In genomic region chr14:92786427-92786756, GRCh38 we compare ENCODE assay signal across 18 cellular contexts. TPM values are rescaled to one million over a fixed set of nuclear protein-coding genes. Genes with fewer than 3 reads are reported as not detected.
A peak's percentile ranks its signal among the peaks of the same experiment; 100 is the strongest.
DNase-seq lines count a peak whose midpoint lies in the region; ATAC-seq, FAIRE-seq and TF ChIP-seq lines count a peak whose summit lies in the region.
"Had no signal": no experiment of that assay in that cellular context is flagged by ENCODE, and none has a peak within 500 bp of the region (broad histone marks: within the 10 kb centered on the region; RNA-seq: fewer than 3 reads in every experiment).

No MANE protein-coding gene starts in this region.

- intact Hi-C loops in HCT116 (cut with micrococcal nuclease), result loop anchor here (10.0 kb wide), 1 partner anchor 102 kb away; no protein-coding TSS in a partner anchor

- H3K14ac ChIP-seq in mesenchymal stem cell (ENCODE audit: low read length in 2 of 2), result no peak overlapping the region

- H3K27ac Mint-ChIP-seq in astrocyte (ENCODE audit: unreplicated experiment) (peak overlapping the region; percentile 97), type B pancreatic cell (peak overlapping the region; percentile 12)
- no peak overlapping the region for H3K27ac Mint-ChIP-seq in activated T-cell treated with anti-CD3 and anti-CD28 coated beads, Interleukin-2, amount 50 U/mL, for 24 hours
- H3K27ac Mint-ChIP-seq: activated naive CD8-positive, alpha-beta T cell; CD4-positive, alpha-beta T cell; stimulated activated naive CD8-positive, alpha-beta T cell treated with anti-CD3 and anti-CD28 coated beads, Interleukin-15, amount 100 ng/mL, for 72 hours had no signal

- TF ChIP-seq CTCF in HCT116 (IDR thresholded peaks at IDR 0.05 in 2 of 3, conservative IDR thresholded peaks at IDR 0.05 in 1 of 3; ENCODE audit: borderline replicate concordance in 1 of 3, insufficient read depth in 1 of 3, low read depth in 2 of 3, low read length in 2 of 3) (no peak), astrocyte (IDR thresholded peaks at IDR 0.05; ENCODE audit: insufficient read depth, low read depth, low read length) (no peak), type B pancreatic cell (conservative IDR thresholded peaks at IDR 0.05) (no peak)

- POLR2A ChIA-PET in HCT116 (lab: Charles Lee), result no interaction called here

- H3K27me3 Mint-ChIP-seq in astrocyte (ENCODE audit: low read depth, unreplicated experiment), result no peaks in the 10 kb centered on the region
- no peaks in the 10 kb centered on the region for H3K27me3 Mint-ChIP-seq in type B pancreatic cell
- no peaks in the 10 kb centered on the region for H3K27me3 Mint-ChIP-seq in activated T-cell treated with anti-CD3 and anti-CD28 coated beads, Interleukin-2, amount 50 U/mL, for 24 hours
- H3K27me3 Mint-ChIP-seq: activated naive CD8-positive, alpha-beta T cell; CD4-positive, alpha-beta T cell; stimulated activated naive CD8-positive, alpha-beta T cell treated with anti-CD3 and anti-CD28 coated beads, Interleukin-15, amount 100 ng/mL, for 72 hours had no signal

- H2BK5ac ChIP-seq in mesenchymal stem cell (ENCODE audit: low read depth, low read length, poor library complexity, severe bottlenecking), result no peak overlapping the region

- H3K36me3 ChIP-seq in HCT116 (ENCODE audit: control insufficient read depth in 1 of 2, insufficient read depth in 2 of 2, low read length in 2 of 2), result 0 out of 4 replicates have a peak, but pooled peaks cover 0 to 4% of the 10 kb centered on the region in 2 experiments
- no peaks in the 10 kb centered on the region for H3K36me3 ChIP-seq in astrocyte (ENCODE audit: insufficient read depth, low read length)
- H3K36me3 ChIP-seq in mesenchymal stem cell (ENCODE audit: control insufficient read depth in 1 of 2, insufficient read depth in 2 of 2, low read depth in 1 of 2, low read length in 2 of 2), result no peaks in the 10 kb centered on the region
- H3K36me3 ChIP-seq: gastroesophageal sphincter had no signal

- in situ Hi-C loops in G401 (cut with HindIII; ENCODE audit: low sequenced_read_pairs), result no loop called here

- no peak for ATAC-seq in HCT116
- ATAC-seq: gastroesophageal sphincter; stimulated activated naive CD8-positive, alpha-beta T cell treated with anti-CD3 and anti-CD28 coated beads, Interleukin-15, amount 100 ng/mL, for 72 hours had no signal

- H3K4me1 Mint-ChIP-seq in astrocyte (ENCODE audit: low read depth, unreplicated experiment) (peaks cover 18% of the 10 kb centered on the region), type B pancreatic cell (ENCODE audit: unreplicated experiment) (peaks cover 6% of the 10 kb centered on the region)
- peaks cover 10% of the 10 kb centered on the region for H3K4me1 Mint-ChIP-seq in activated T-cell treated with anti-CD3 and anti-CD28 coated beads, Interleukin-2, amount 50 U/mL, for 24 hours (ENCODE audit: low read depth)

- H2BK120ac ChIP-seq in mesenchymal stem cell (ENCODE audit: low read depth, low read length), result no peak overlapping the region

- H3K79me2 ChIP-seq in HCT116 (ENCODE audit: insufficient read depth, low read length) (no peaks in the 10 kb centered on the region), astrocyte (ENCODE audit: insufficient read depth, low read length) (no peaks in the 10 kb centered on the region)

- H3K79me1 ChIP-seq in mesenchymal stem cell (replicated peaks; ENCODE audit: low read length, poor library complexity, severe bottlenecking), result no peaks in the 10 kb centered on the region

- H3K4me2 ChIP-seq in HCT116 (ENCODE audit: low read length) (peak overlapping the region; percentile 69), astrocyte (ENCODE audit: low read length) (peak overlapping the region; percentile 76), mesenchymal stem cell (ENCODE audit: low read length, poor library complexity, severe bottlenecking) (no peak overlapping the region)

- H3K18ac ChIP-seq in mesenchymal stem cell (ENCODE audit: low read depth in 1 of 2, low read length in 2 of 2), result no peak overlapping the region

- no peak overlapping the region for H3K23ac ChIP-seq in mesenchymal stem cell (ENCODE audit: low read length in 2 of 2)

- H3K9ac ChIP-seq in HCT116 (ENCODE audit: low read length) (no peak overlapping the region), astrocyte (ENCODE audit: low read length) (peak overlapping the region; percentile 52), mesenchymal stem cell (ENCODE audit: low read length) (peak overlapping the region; percentile 80)

- H3K27me3 ChIP-seq in HCT116 (ENCODE audit: insufficient read depth, low read length) (no peaks in the 10 kb centered on the region), astrocyte (ENCODE audit: insufficient read depth, low read length) (no peaks in the 10 kb centered on the region), mesenchymal stem cell (ENCODE audit: control insufficient read depth in 1 of 2, insufficient read depth in 1 of 2, low read length in 2 of 2) (no peaks in the 10 kb centered on the region)
- H3K27me3 ChIP-seq: gastroesophageal sphincter had no signal

- H2AK5ac ChIP-seq in mesenchymal stem cell (ENCODE audit: low read length, severe bottlenecking), result no peak overlapping the region

- peak overlapping the region; percentile 62 for H3K4me3 Mint-ChIP-seq in astrocyte (ENCODE audit: unreplicated experiment)
- no peak overlapping the region for H3K4me3 Mint-ChIP-seq in type B pancreatic cell
- no peak overlapping the region for H3K4me3 Mint-ChIP-seq in activated T-cell treated with anti-CD3 and anti-CD28 coated beads, Interleukin-2, amount 50 U/mL, for 24 hours
- H3K4me3 Mint-ChIP-seq: activated naive CD8-positive, alpha-beta T cell; CD4-positive, alpha-beta T cell; stimulated activated naive CD8-positive, alpha-beta T cell treated with anti-CD3 and anti-CD28 coated beads, Interleukin-15, amount 100 ng/mL, for 72 hours had no signal

- peak overlapping the region in 1 of 2 experiments; percentile 89 for H2BK12ac ChIP-seq in mesenchymal stem cell (ENCODE audit: low read length in 2 of 2)

- H3K9me3 ChIP-seq in HCT116 (ENCODE audit: control insufficient read depth in 1 of 2, insufficient read depth in 1 of 2, low read depth in 1 of 2, low read length in 2 of 2) (peaks cover 10 to 30% of the 10 kb centered on the region in 2 experiments; a peak in 3 of 4 replicates), astrocyte (ENCODE audit: insufficient read depth, low read depth, low read length) (peaks cover 2% of the 10 kb centered on the region), mesenchymal stem cell (ENCODE audit: control insufficient read depth, low read length) (peaks cover 33% of the 10 kb centered on the region)

- H3K36me3 Mint-ChIP-seq in astrocyte (ENCODE audit: low read depth, unreplicated experiment) (peaks cover 2% of the 10 kb centered on the region), type B pancreatic cell (no peaks in the 10 kb centered on the region)
- H3K36me3 Mint-ChIP-seq in activated T-cell treated with anti-CD3 and anti-CD28 coated beads, Interleukin-2, amount 50 U/mL, for 24 hours (ENCODE audit: low read depth), result no peaks in the 10 kb centered on the region

- RAD21 ChIA-PET in HCT116 (lab: Charles Lee; ENCODE audit: low non-redundant PET in 1 of 2, low total read pairs in 2 of 2, uncharacterized antibody in 2 of 2, unreplicated experiment in 2 of 2), result no interaction called here

- H3K4me3 ChIP-seq in HCT116 (replicated peaks in 1 of 2; ENCODE audit: low read depth in 1 of 2, low read length in 2 of 2) (peak overlapping the region in 1 of 2 experiments; percentile 34; a peak in 2 of 4 replicates), astrocyte (ENCODE audit: insufficient read depth, low read depth, low read length) (no peak overlapping the region), mesenchymal stem cell (ENCODE audit: insufficient read depth in 1 of 2, low read depth in 1 of 2, low read length in 2 of 2) (peak overlapping the region in 1 of 2 experiments; percentile 60)
- H3K4me3 ChIP-seq: gastroesophageal sphincter had no signal

- H2AFZ ChIP-seq in HCT116 (ENCODE audit: low read depth, low read length, poor library complexity, severe bottlenecking), result peak overlapping the region; percentile 24
- H2AFZ ChIP-seq in astrocyte (ENCODE audit: low read depth, low read length), result no peak overlapping the region
- no peak overlapping the region for H2AFZ ChIP-seq in mesenchymal stem cell (ENCODE audit: low read depth, low read length)

- H2BK15ac ChIP-seq in mesenchymal stem cell (ENCODE audit: low read depth, poor library complexity, severe bottlenecking), result no peak overlapping the region

- peak overlapping the region; percentile 80 for H4K8ac ChIP-seq in mesenchymal stem cell (ENCODE audit: low read length)

- no peak for TF ChIP-seq RAD21 in HCT116 (IDR thresholded peaks at IDR 0.05; ENCODE audit: low read depth)

- no TSS peak for BruUV-seq in HCT116 (replicated peaks; lab: Mats Ljungman, UMichigan)

- no peak for DNase-seq in HCT116 (ENCODE audit: low read depth, low spot score)
- no peak for DNase-seq in astrocyte (ENCODE audit: low read depth)
- DNase-seq in mesenchymal stem cell, result no peak
- DNase-seq in type B pancreatic cell (ENCODE audit: extremely low spot score, unreplicated experiment), result no peak
- no peak for DNase-seq in KG1 (lab: John Stamatoyannopoulos, UW)
- DNase-seq in activated T-cell treated with anti-CD3 and anti-CD28 coated beads, Interleukin-2, amount 50 U/mL, for 24 hours, result no peak
- no peak for DNase-seq in G401 (ENCODE audit: low spot score)
- DNase-seq: activated CD4-positive, alpha-beta T cell treated with anti-CD3 and anti-CD28 coated beads for 4 hours; activated T-cell treated with anti-CD3 and anti-CD28 coated beads for 4 hours; CD4-positive, alpha-beta T cell; cerebellar nuclear complex; NCI-H1694; NCI-H446; nucleus accumbens; stimulated activated naive CD8-positive, alpha-beta T cell treated with anti-CD3 and anti-CD28 coated beads, Interleukin-15, amount 100 ng/mL, for 72 hours; T-helper 9 cell had no signal

- WGBS in mesenchymal stem cell, result no CpG with 5 or more reads among the region's 1 CpG

- no peak overlapping the region for H3K4ac ChIP-seq in mesenchymal stem cell (ENCODE audit: low read depth in 1 of 2, low read length in 2 of 2)

- CTCF ChIA-PET in HCT116 (lab: Charles Lee), result interaction anchor here (1.3 kb wide), 1 partner anchor 96 kb away, joined by 6 read pairs; no protein-coding TSS in a partner anchor

- H3K9me3 Mint-ChIP-seq in astrocyte (ENCODE audit: unreplicated experiment) (peaks cover 21% of the 10 kb centered on the region), type B pancreatic cell (peaks cover 4% of the 10 kb centered on the region)
- peaks cover 21% of the 10 kb centered on the region for H3K9me3 Mint-ChIP-seq in activated T-cell treated with anti-CD3 and anti-CD28 coated beads, Interleukin-2, amount 50 U/mL, for 24 hours

- H3K4me1 ChIP-seq in HCT116 (ENCODE audit: control insufficient read depth in 1 of 2, insufficient read depth in 2 of 2, low read length in 2 of 2), result peaks cover 6 to 23% of the 10 kb centered on the region in 2 experiments
- H3K4me1 ChIP-seq in astrocyte (ENCODE audit: insufficient read depth, low read length), result peaks cover 14% of the 10 kb centered on the region
- H3K4me1 ChIP-seq in mesenchymal stem cell (ENCODE audit: control insufficient read depth, insufficient read depth, low read depth, low read length), result peaks cover 2% of the 10 kb centered on the region
- H3K4me1 ChIP-seq: gastroesophageal sphincter had no signal

- H4K20me1 ChIP-seq in HCT116 (ENCODE audit: insufficient read depth) (no peaks in the 10 kb centered on the region), astrocyte (ENCODE audit: insufficient read depth, low read length) (no peaks in the 10 kb centered on the region)

- no peaks in the 10 kb centered on the region for H3K9me2 ChIP-seq in HCT116 (ENCODE audit: insufficient read depth)

- H3K27ac ChIP-seq in HCT116 (ENCODE audit: low read depth, low read length), result peak overlapping the region; percentile 45; the same call in 1 of the 2 replicates
- peak overlapping the region; percentile 88 for H3K27ac ChIP-seq in astrocyte (ENCODE audit: low read depth, low read length)
- no peak overlapping the region for H3K27ac ChIP-seq in mesenchymal stem cell (ENCODE audit: low read length, poor library complexity, severe bottlenecking)
- H3K27ac ChIP-seq: gastroesophageal sphincter had no signal

- FAIRE-seq in astrocyte (lab: Jason Lieb, UNC), result peak; percentile 5

- no peak for TF ChIP-seq POLR2A in HCT116 (IDR thresholded peaks at IDR 0.05; ENCODE audit: borderline replicate concordance, extremely low read depth, insufficient read depth, insufficient read length)

- H4K91ac ChIP-seq in mesenchymal stem cell (ENCODE audit: low read length), result peak overlapping the region; percentile 50

RNA-seq across cellular contexts. Expression of gene GOLGA5, which starts 7.7 kb away (rescaled TPM):
- total RNA-seq in HCT116 (2021; ENCODE audit: unreplicated experiment), result 24.4 TPM
- polyA plus RNA-seq in HCT116 (2012), result 14.3 and 15.9 TPM in 2 replicates
- 43.1 and 49.4 TPM in 2 replicates for total RNA-seq in astrocyte
- 54.0 TPM for polyA plus RNA-seq in mesenchymal stem cell (2013, experiment 1 of 2)
- 53.2 TPM for polyA plus RNA-seq in mesenchymal stem cell (2013, experiment 2 of 2)
- total RNA-seq in type B pancreatic cell (ENCODE audit: low replicate concordance), result 27.6 and 38.1 TPM in 2 replicates
- total RNA-seq in G401 (2014; rRNA removed; shearing (Covaris generic)), result 11.2 and 22.8 TPM in 2 replicates

RNA-seq across cellular contexts. Expression of gene LGMN, which starts 38.0 kb away (rescaled TPM):
- 44.9 TPM for total RNA-seq in HCT116 (2021; ENCODE audit: unreplicated experiment)
- polyA plus RNA-seq in HCT116 (2012), result 95.0 and 101 TPM in 2 replicates
- total RNA-seq in astrocyte, result 232 and 278 TPM in 2 replicates
- polyA plus RNA-seq in mesenchymal stem cell (2013, experiment 1 of 2), result 83.7 TPM
- polyA plus RNA-seq in mesenchymal stem cell (2013, experiment 2 of 2), result 86.4 TPM
- 71.2 and 80.3 TPM in 2 replicates for total RNA-seq in type B pancreatic cell (ENCODE audit: low replicate concordance)
- total RNA-seq in G401 (2014; rRNA removed; shearing (Covaris generic)), result 51.2 and 80.3 TPM in 2 replicates
